In the genomic region with DNA sequence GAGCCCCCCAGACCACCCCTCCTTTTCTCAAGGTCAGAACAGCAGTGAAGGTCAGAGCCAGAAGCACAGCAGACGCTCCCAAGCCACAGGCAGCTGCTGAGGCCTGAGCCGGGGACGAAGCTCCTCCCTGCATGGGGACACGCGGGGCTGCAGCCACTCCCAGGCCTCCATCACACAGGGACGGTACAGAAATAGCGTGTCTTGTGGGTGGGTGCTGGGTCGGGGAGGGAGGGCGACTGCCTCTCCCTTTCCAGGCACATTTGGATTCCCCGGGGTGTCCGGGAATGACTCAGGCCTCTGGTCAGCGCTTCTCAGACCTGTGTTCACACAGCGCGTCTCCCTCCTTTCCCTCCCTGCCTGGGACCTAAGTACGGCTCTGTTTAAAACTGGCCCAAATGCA, we compare ENCODE assay signal across 8 cellular contexts. TPM values are rescaled to one million over a fixed set of nuclear protein-coding genes. Genes with fewer than 3 reads are reported as not detected.
DNase-seq lines count a peak whose midpoint lies in the region; ATAC-seq and TF ChIP-seq lines count a peak whose summit lies in the region.

No MANE protein-coding gene starts in this region.

- ATAC-seq in GM18519 (IDR thresholded peaks at IDR 0.05; ENCODE audit: low FRiP score, unreplicated experiment), result no peak

- peak; percentile 1 for DNase-seq in Calu3
- peak; percentile 67 for DNase-seq in HuH-7 (ENCODE audit: low spot score)
- peak; percentile 69 for DNase-seq in astrocyte of the cerebellum (ENCODE audit: low read depth)
- peak; percentile 99 for DNase-seq in islet precursor cell
- DNase-seq in substantia nigra (lab: John Stamatoyannopoulos, UW), result peak in 14 of 49 donors; percentile 29 to 82 (median 44)
- DNase-seq in SKM-1 treated with dmso at 0.1 percent for 144 hours (lab: John Stamatoyannopoulos, UW; ENCODE audit: unreplicated experiment), result no peak
- no peak for DNase-seq in stimulated activated CD4-positive, alpha-beta T cell treated with anti-CD3 and anti-CD28 coated beads, Interleukin-2, amount 100 ng/mL, for 48 hours

- no peaks in the 10 kb centered on the region for H3K4me1 Mint-ChIP-seq in Calu3 (ENCODE audit: low read depth, unreplicated experiment)

- no TSS peak for BruUV-seq in Calu3 (replicated peaks; lab: Mats Ljungman, UMichigan)

- in situ Hi-C loops in astrocyte of the cerebellum (cut with HindIII; ENCODE audit: low sequenced_read_pairs), result no loop called here

- H3K4me3 ChIP-seq in astrocyte of the cerebellum (ENCODE audit: low read depth, low read length), result no peak overlapping the region

- CTCF ChIA-PET in Calu3 (lab: Charles Lee), result interaction anchor here (0.7 kb wide), 1 partner anchor 261 kb away, joined by 3 read pairs; no protein-coding TSS in a partner anchor

- peak overlapping the region; percentile 64 for H3K27ac ChIP-seq in substantia nigra (ENCODE audit: low read depth, low read length, poor library complexity, severe bottlenecking)

- H3K27ac Mint-ChIP-seq in Calu3 (ENCODE audit: unreplicated experiment), result no peak overlapping the region

- no peaks in the 10 kb centered on the region for H3K9me3 Mint-ChIP-seq in Calu3 (ENCODE audit: low read depth, unreplicated experiment)

- intact Hi-C loops in Calu3 (cut with micrococcal nuclease; ENCODE audit: unreplicated experiment), result no loop called here

- H3K36me3 Mint-ChIP-seq in Calu3 (ENCODE audit: insufficient read depth, unreplicated experiment), result no peaks in the 10 kb centered on the region

- no peak overlapping the region for H3K4me3 Mint-ChIP-seq in Calu3 (ENCODE audit: low read depth, unreplicated experiment)

- no peaks in the 10 kb centered on the region for H3K27me3 Mint-ChIP-seq in Calu3 (ENCODE audit: unreplicated experiment)

- TF ChIP-seq CTCF in Calu3 (IDR thresholded peaks at IDR 0.05; ENCODE audit: unreplicated experiment) (no peak), astrocyte of the cerebellum (IDR thresholded peaks at IDR 0.05; ENCODE audit: low read depth, low read length, missing control alignments) (no peak)

RNA-seq across cellular contexts. Expression of a gene that starts 33.2 kb away (rescaled TPM):
- total RNA-seq in Calu3 (2022), result 0.26 and 0.49 TPM in 2 replicates

Comparison
In these comparisons a context has a peak if more than half of its experiments do, and no peak if none do; other contexts are left out.
1. DNase-seq: peak in Calu3 (single experiment), HuH-7 (single experiment), astrocyte of the cerebellum (single experiment) and islet precursor cell (single experiment); none in SKM-1 treated with dmso at 0.1 percent for 144 hours (single experiment) and stimulated activated CD4-positive, alpha-beta T cell treated with anti-CD3 and anti-CD28 coated beads, Interleukin-2, amount 100 ng/mL, for 48 hours (0 of 2).